ENCODE assay signal across 28 cellular contexts in genomic region chr10:28058746-28059145, GRCh38. TPM values are rescaled to one million over a fixed set of nuclear protein-coding genes. Genes with fewer than 3 reads are reported as not detected.
"Had no signal": no experiment of that assay in that cellular context is flagged by ENCODE, and none has a peak within 500 bp of the region (broad histone marks: within the 10 kb centered on the region; RNA-seq: fewer than 3 reads in every experiment).

No MANE protein-coding gene starts in this region.

- H3K4me1 ChIP-seq: breast epithelium, colonic mucosa had no signal

- H3K9me3 ChIP-seq: ascending aorta, breast epithelium, colonic mucosa, esophagus squamous epithelium had no signal

- ATAC-seq: activated naive CD4-positive, alpha-beta T cell treated with anti-CD3 and anti-CD28 coated beads, Interleukin-2, amount 50 U/mL, for 72 hours; activated T-cell treated with anti-CD3 and anti-CD28 coated beads, Interleukin-2, amount 50 U/mL, for 72 hours; T-helper 17 cell had no signal

- DNase-seq: activated CD4-positive, alpha-beta memory T cell treated with anti-CD3 and anti-CD28 coated beads, Interleukin-2, amount 10 ng/mL, durations not matched to agents 7 days and 5 days; activated CD4-positive, alpha-beta T cell treated with anti-CD3 and anti-CD28 coated beads for 1 hour; activated CD4-positive, alpha-beta T cell treated with anti-CD3 and anti-CD28 coated beads for 4 hours; activated CD4-positive, alpha-beta T cell treated with anti-CD3 and anti-CD28 coated beads, Interleukin-2, amount 10 ng/mL, durations not matched to agents 7 days and 5 days; activated CD4-positive, alpha-beta T cell treated with anti-CD3 and anti-CD28 coated beads, Interleukin-2, amount 50 U/mL, for 4 hours; activated CD4-positive, CD25-positive, alpha-beta regulatory T cell; activated CD8-positive, alpha-beta memory T cell treated with anti-CD3 and anti-CD28 coated beads, Interleukin-2, amount 50 U/mL, for 48 hours; activated gamma-delta T cell; activated naive CD4-positive, alpha-beta T cell; activated naive CD4-positive, alpha-beta T cell treated with anti-CD3 and anti-CD28 coated beads, Interleukin-2, amount 10 ng/mL, durations not matched to agents 7 days and 5 days; activated naive CD8-positive, alpha-beta T cell treated with anti-CD3 and anti-CD28 coated beads, Interleukin-2, amount 10 ng/mL, durations not matched to agents 7 days and 5 days; activated T-cell treated with anti-CD3 and anti-CD28 coated beads for 4 hours; activated T-cell treated with anti-CD3 and anti-CD28 coated beads, Interleukin-2, amount 50 U/mL, for 24 hours; activated T-cell treated with anti-CD3 and anti-CD28 coated beads, Interleukin-2, amount 50 U/mL, for 72 hours; central memory CD4-positive, alpha-beta T cell; cerebellar nuclear complex; colonic mucosa; effector CD8-positive, alpha-beta T cell; esophagus squamous epithelium; head of caudate nucleus; T-helper 17 cell; T1000; WERI-Rb-1 had no signal

- H3K27ac ChIP-seq: ascending aorta, breast epithelium, cardiac muscle cell, colonic mucosa, epithelial cell of prostate, esophagus squamous epithelium, WERI-Rb-1 had no signal

- H3K36me3 ChIP-seq: breast epithelium, colonic mucosa, WERI-Rb-1 had no signal

- H3K4me3 ChIP-seq: ascending aorta, breast epithelium, cardiac muscle cell, colonic mucosa, esophagus squamous epithelium had no signal

- H3K27me3 ChIP-seq: ascending aorta, breast epithelium, cardiac muscle cell, colonic mucosa, esophagus squamous epithelium had no signal

RNA-seq across cellular contexts. Expression of gene ODAD2, which starts 59.9 kb away (rescaled TPM):
- total RNA-seq: activated CD4-positive, alpha-beta memory T cell treated with anti-CD3 and anti-CD28 coated beads, Interleukin-2, amount 10 ng/mL, durations not matched to agents 7 days and 5 days; activated CD4-positive, alpha-beta T cell treated with anti-CD3 and anti-CD28 coated beads, Interleukin-2, amount 10 ng/mL, durations not matched to agents 7 days and 5 days; activated naive CD8-positive, alpha-beta T cell treated with anti-CD3 and anti-CD28 coated beads, Interleukin-2, amount 10 ng/mL, durations not matched to agents 7 days and 5 days; ascending aorta had no signal
